In genomic region chr19:54451997-54452396, GRCh38 we compare ENCODE assay signal across 18 cellular contexts. TPM values are rescaled to one million over a fixed set of nuclear protein-coding genes. Genes with fewer than 3 reads are reported as not detected.
DNase-seq lines count a peak whose midpoint lies in the region; ATAC-seq, FAIRE-seq and TF ChIP-seq lines count a peak whose summit lies in the region.
"Had no signal": no experiment of that assay in that cellular context is flagged by ENCODE, and none has a peak within 500 bp of the region (broad histone marks: within the 10 kb centered on the region; RNA-seq: fewer than 3 reads in every experiment).

No MANE protein-coding gene starts in this region.

- H3K4me1 ChIP-seq in HepG2 (ENCODE audit: insufficient read depth, low read length): peaks cover 25% of the 10 kb centered on the region
- peaks cover 0 to 21% (median 5%) of the 10 kb centered on the region in 4 donors for H3K4me1 ChIP-seq in right lobe of liver
- H3K4me1 ChIP-seq in astrocyte (ENCODE audit: insufficient read depth, low read length): peaks cover 24% of the 10 kb centered on the region
- peaks cover 23% of the 10 kb centered on the region for H3K4me1 ChIP-seq in mucosa of descending colon (ENCODE audit: low read depth)

- ATAC-seq in HepG2 (no peak), right lobe of liver (no peak), mucosa of descending colon (no peak)
- ATAC-seq: left ventricle myocardium superior had no signal

- H3K4me3 ChIP-seq in HepG2 (replicated peaks in 1 of 3; ENCODE audit: insufficient read depth in 1 of 3, low read depth in 2 of 3, low read length in 3 of 3) (no peak overlapping the region), right lobe of liver (no peak overlapping the region), astrocyte (ENCODE audit: insufficient read depth, low read depth, low read length) (no peak overlapping the region), mucosa of descending colon (no peak overlapping the region)

- TF ChIP-seq EP300 in HepG2 (IDR thresholded peaks at IDR 0.05; ENCODE audit: low read depth in 2 of 2, low read length in 2 of 2) (no peak), HepG2 (CRISPR knock-in tag; IDR thresholded peaks at IDR 0.05; ENCODE audit: borderline replicate concordance) (no peak)

- CTCF ChIA-PET in HepG2 (lab: Yijun Ruan, JAX; ENCODE audit: low intra/inter-chr PET ratio, low total read pairs): no interaction called here

- H3K27me3 Mint-ChIP-seq in astrocyte (ENCODE audit: low read depth, unreplicated experiment): no peaks in the 10 kb centered on the region
- H3K27me3 Mint-ChIP-seq: activated naive CD8-positive, alpha-beta T cell treated with anti-CD3 and anti-CD28 coated beads, Interleukin-2, amount 10 ng/mL, durations not matched to agents 7 days and 5 days had no signal

- TF ChIP-seq POLR2A in HepG2 (IDR thresholded peaks at IDR 0.05; ENCODE audit: insufficient read depth in 1 of 2, low read depth in 2 of 2, low read length in 2 of 2) (no peak), right lobe of liver (IDR thresholded peaks at IDR 0.05) (no peak)

- H3K36me3 ChIP-seq in HepG2 (replicated peaks in 1 of 2; ENCODE audit: control insufficient read depth in 1 of 2, insufficient read depth in 2 of 2, low read length in 2 of 2) (peaks cover 35 to 60% of the 10 kb centered on the region in 2 experiments), right lobe of liver (peaks cover 24 to 58% (median 42%) of the 10 kb centered on the region in 4 donors), astrocyte (ENCODE audit: insufficient read depth, low read length) (peaks cover 25% of the 10 kb centered on the region), mucosa of descending colon (ENCODE audit: low read depth) (peaks cover 23% of the 10 kb centered on the region)

- peaks cover 2% of the 10 kb centered on the region for H3K9me3 Mint-ChIP-seq in astrocyte (ENCODE audit: unreplicated experiment)
- H3K9me3 Mint-ChIP-seq: activated naive CD8-positive, alpha-beta T cell treated with anti-CD3 and anti-CD28 coated beads, Interleukin-2, amount 10 ng/mL, durations not matched to agents 7 days and 5 days had no signal

- no peaks in the 10 kb centered on the region for H3K9me3 ChIP-seq in HepG2 (ENCODE audit: low read length)
- H3K9me3 ChIP-seq in right lobe of liver: no peaks in the 10 kb centered on the region
- no peaks in the 10 kb centered on the region for H3K9me3 ChIP-seq in astrocyte (ENCODE audit: insufficient read depth, low read depth, low read length)
- no peaks in the 10 kb centered on the region for H3K9me3 ChIP-seq in mucosa of descending colon

- in situ Hi-C loops in HepG2 (cut with HindIII; ENCODE audit: extremely low pct_ligation_motif_present, low pct_unique_long_range_greater_than_20kb): no loop called here

- DNase-seq in HepG2 (ENCODE audit: low spot score) (no peak), right lobe of liver (no peak), astrocyte (ENCODE audit: low read depth) (no peak), mucosa of descending colon (peak in 2 of 3 donors; percentile 24 to 53), C1 segment of cervical spinal cord (lab: John Stamatoyannopoulos, UW) (no peak), LoVo (ENCODE audit: low spot score) (no peak), iPS-NIHi7 (ENCODE audit: extremely low spot score) (no peak), dermis blood vessel endothelial cell (no peak)
- DNase-seq: activated CD4-positive, CD25-positive, alpha-beta regulatory T cell; activated naive CD8-positive, alpha-beta T cell treated with anti-CD3 and anti-CD28 coated beads, Interleukin-2, amount 10 ng/mL, durations not matched to agents 7 days and 5 days; caudate nucleus; GOT3; left ventricle myocardium superior; NCI-H1436 treated with DMSO at 0.1 percent for 48 hours; NCI-H226; T-helper 1 cell had no signal

- TF ChIP-seq CTCF in HepG2 (CRISPR knock-in tag; IDR thresholded peaks at IDR 0.05) (no peak), right lobe of liver (IDR thresholded peaks at IDR 0.05) (no peak), astrocyte (IDR thresholded peaks at IDR 0.05; ENCODE audit: insufficient read depth, low read depth, low read length) (no peak), mucosa of descending colon (IDR thresholded peaks at IDR 0.05) (no peak)

- H3K27ac ChIP-seq in HepG2 (ENCODE audit: extremely low read length, insufficient read depth, low read length): no peak overlapping the region
- H3K27ac ChIP-seq in right lobe of liver: no peak overlapping the region
- H3K27ac ChIP-seq in astrocyte (ENCODE audit: low read depth, low read length): peak overlapping the region; percentile 68

- no peak overlapping the region for H3K4me2 ChIP-seq in HepG2 (ENCODE audit: low read depth, low read length)
- peak overlapping the region; percentile 99 for H3K4me2 ChIP-seq in astrocyte (ENCODE audit: low read length)

- intact Hi-C loops in HepG2 (cut with micrococcal nuclease; ENCODE audit: unreplicated experiment) (no loop called here), right lobe of liver (cut with DNase I) (no loop called here), mucosa of descending colon (cut with DNase I, micrococcal nuclease) (no loop called here)

- H3K4me1 Mint-ChIP-seq in astrocyte (ENCODE audit: low read depth, unreplicated experiment): peaks cover 21% of the 10 kb centered on the region

- WGBS in HepG2 (ENCODE audit: low lambda C conversion rate): 95% methylated on average over 3 of the region's 11 CpGs
- 100% methylated on average over 2 of the region's 11 CpGs for WGBS in right lobe of liver (ENCODE audit: insufficient coverage, low coverage, low lambda C conversion rate, missing lambda C conversion rate)

- peak overlapping the region; percentile 97 for H3K4me3 Mint-ChIP-seq in astrocyte (ENCODE audit: unreplicated experiment)
- H3K4me3 Mint-ChIP-seq: activated naive CD8-positive, alpha-beta T cell treated with anti-CD3 and anti-CD28 coated beads, Interleukin-2, amount 10 ng/mL, durations not matched to agents 7 days and 5 days had no signal

- FAIRE-seq in HepG2 (lab: Jason Lieb, UNC) (no peak), astrocyte (lab: Jason Lieb, UNC) (no peak)

- H3K27ac Mint-ChIP-seq in astrocyte (ENCODE audit: unreplicated experiment): no peak overlapping the region
- H3K27ac Mint-ChIP-seq: activated naive CD8-positive, alpha-beta T cell treated with anti-CD3 and anti-CD28 coated beads, Interleukin-2, amount 10 ng/mL, durations not matched to agents 7 days and 5 days had no signal

- peaks cover 10% of the 10 kb centered on the region for H3K36me3 Mint-ChIP-seq in astrocyte (ENCODE audit: low read depth, unreplicated experiment)

- no peak overlapping the region; the same call in 1 of the 2 replicates for H3K9ac ChIP-seq in HepG2 (ENCODE audit: insufficient read depth, low read depth, low read length)
- H3K9ac ChIP-seq in astrocyte (ENCODE audit: low read length): peak overlapping the region; percentile 99

- H4K20me1 ChIP-seq in HepG2 (ENCODE audit: insufficient read depth, low read length) (peaks cover 30% of the 10 kb centered on the region; the same call in 1 of the 2 replicates), astrocyte (ENCODE audit: insufficient read depth, low read length) (peaks cover 79% of the 10 kb centered on the region)

- TF ChIP-seq RAD21 in HepG2 (CRISPR knock-in tag; IDR thresholded peaks at IDR 0.05): no peak

- H3K79me2 ChIP-seq in HepG2 (ENCODE audit: insufficient read depth, low read length) (peaks cover 49% of the 10 kb centered on the region), astrocyte (ENCODE audit: insufficient read depth, low read length) (peaks cover 99% of the 10 kb centered on the region)

- H2AFZ ChIP-seq in HepG2 (ENCODE audit: low read length) (no peak overlapping the region), astrocyte (ENCODE audit: low read depth, low read length) (no peak overlapping the region)

- no peaks in the 10 kb centered on the region; a peak in 2 of 5 replicates for H3K27me3 ChIP-seq in HepG2 (ENCODE audit: control insufficient read depth in 1 of 2, insufficient read depth in 2 of 2, low read length in 2 of 2)
- no peaks in the 10 kb centered on the region for H3K27me3 ChIP-seq in right lobe of liver
- H3K27me3 ChIP-seq in astrocyte (ENCODE audit: insufficient read depth, low read length): no peaks in the 10 kb centered on the region

- POLR2A ChIA-PET in HepG2 (lab: Yijun Ruan, JAX): interaction anchor here (2.4 kb wide), 1 partner anchor 11 kb away, joined by 12 read pairs; the partner anchor contains the start of gene LENG9

- BruUV-seq in HepG2 (replicated peaks; lab: Mats Ljungman, UMichigan): no TSS peak

RNA-seq across cellular contexts. Expression of gene LENG8, which starts 3.0 kb away (rescaled TPM):
- total RNA-seq in HepG2 (2016; rRNA removed; fragmentation: Illumina TruSeq; extraction: Trizol): 5.8 and 14.3 TPM in 2 replicates
- 1.1 and 2.1 TPM in 2 replicates for total RNA-seq in HepG2 (2016; cell fraction: cytosol; rRNA removed; fragmentation: Illumina TruSeq; extraction: Trizol; ENCODE audit: low read depth)
- total RNA-seq in HepG2 (2016; cell fraction: insoluble cytoplasmic fraction; rRNA removed; fragmentation: Illumina TruSeq; extraction: Trizol): 4.7 and 13.0 TPM in 2 replicates
- 4.0 TPM in 2 replicates for total RNA-seq in HepG2 (2016; cell fraction: membrane; rRNA removed; fragmentation: Illumina TruSeq; extraction: Trizol)
- total RNA-seq in HepG2 (2016; cell fraction: nucleus; rRNA removed; fragmentation: Illumina TruSeq; extraction: Trizol): 28.1 and 29.6 TPM in 2 replicates
- polyA plus RNA-seq in HepG2 (2011; rRNA removed): 38.3 and 41.9 TPM in 2 replicates
- polyA plus RNA-seq in HepG2 (2011; cell fraction: cytosol; rRNA removed): 3.2 and 6.8 TPM in 2 replicates
- polyA plus RNA-seq in HepG2 (2011; cell fraction: nucleus; rRNA removed): 519 and 637 TPM in 2 replicates
- polyA plus RNA-seq in HepG2 (2012): 46.6 and 63.0 TPM in 2 replicates
- polyA plus RNA-seq in HepG2 (2016; cell fraction: cytosol; fragmentation: Illumina TruSeq; extraction: Trizol; ENCODE audit: low read depth): 0.46 and 0.71 TPM in 2 replicates
- polyA plus RNA-seq in HepG2 (2016; cell fraction: insoluble cytoplasmic fraction; fragmentation: Illumina TruSeq; extraction: Trizol; ENCODE audit: low read depth): 5.1 and 9.7 TPM in 2 replicates
- polyA plus RNA-seq in HepG2 (2016; cell fraction: membrane; fragmentation: Illumina TruSeq; extraction: Trizol; ENCODE audit: low read depth): 1.5 and 2.8 TPM in 2 replicates
- 151 and 199 TPM in 2 replicates for polyA plus RNA-seq in HepG2 (2016; cell fraction: nucleus; fragmentation: Illumina TruSeq; extraction: Trizol; ENCODE audit: insufficient read depth, low read depth)
- 27.1 and 40.7 TPM in 2 replicates for polyA minus RNA-seq in HepG2 (2011; rRNA and poly(A)+ RNA removed; ENCODE audit: low replicate concordance)
- 10.7 and 13.3 TPM in 2 replicates for polyA minus RNA-seq in HepG2 (2011; cell fraction: cytosol; rRNA and poly(A)+ RNA removed)
- 60.4 and 69.7 TPM in 2 replicates for polyA minus RNA-seq in HepG2 (2011; cell fraction: nucleus; rRNA and poly(A)+ RNA removed)
- total RNA-seq in right lobe of liver: 10 to 100 TPM; 29.8 to 66.3 (median 41.1) TPM
- 193 and 201 TPM in 2 replicates for total RNA-seq in astrocyte
- 100 to 1,000 TPM; 157 to 214 (median 199) TPM for total RNA-seq in mucosa of descending colon
- total RNA-seq in dermis blood vessel endothelial cell: 40.7 and 41.0 TPM in 2 replicates

RNA-seq across cellular contexts. Expression of gene LENG9, which starts 11.6 kb away (rescaled TPM):
- total RNA-seq in HepG2 (2016; rRNA removed; fragmentation: Illumina TruSeq; extraction: Trizol) (1.5 and 2.9 TPM in 2 replicates), right lobe of liver (1 to 10 TPM; 1.5 to 5.7 (median 3.3) TPM), astrocyte (3.7 and 3.8 TPM in 2 replicates), mucosa of descending colon (10 to 100 TPM in 2 of 3 donors, 1 to 10 TPM in 1; 9.2 to 21.6 (median 20.9) TPM), dermis blood vessel endothelial cell (6.0 and 7.5 TPM in 2 replicates)
- total RNA-seq in HepG2 (2016; cell fraction: cytosol; rRNA removed; fragmentation: Illumina TruSeq; extraction: Trizol; ENCODE audit: low read depth): 0.88 and 1.1 TPM in 2 replicates
- 1.8 and 2.6 TPM in 2 replicates for total RNA-seq in HepG2 (2016; cell fraction: insoluble cytoplasmic fraction; rRNA removed; fragmentation: Illumina TruSeq; extraction: Trizol)
- 1.8 and 2.1 TPM in 2 replicates for total RNA-seq in HepG2 (2016; cell fraction: membrane; rRNA removed; fragmentation: Illumina TruSeq; extraction: Trizol)
- total RNA-seq in HepG2 (2016; cell fraction: nucleus; rRNA removed; fragmentation: Illumina TruSeq; extraction: Trizol): 1.9 and 2.7 TPM in 2 replicates
- polyA plus RNA-seq in HepG2 (2011; rRNA removed): 0.75 and 1.2 TPM in 2 replicates
- polyA plus RNA-seq in HepG2 (2011; cell fraction: cytosol; rRNA removed): 0.86 and 1.8 TPM in 2 replicates
- polyA plus RNA-seq in HepG2 (2011; cell fraction: nucleus; rRNA removed): 1.7 TPM in 2 replicates
- 1.5 and 1.8 TPM in 2 replicates for polyA plus RNA-seq in HepG2 (2012)
- 0.32 and 0.38 TPM in 2 replicates for polyA plus RNA-seq in HepG2 (2016; cell fraction: cytosol; fragmentation: Illumina TruSeq; extraction: Trizol; ENCODE audit: low read depth)
- polyA plus RNA-seq in HepG2 (2016; cell fraction: insoluble cytoplasmic fraction; fragmentation: Illumina TruSeq; extraction: Trizol; ENCODE audit: low read depth): 1.4 and 1.5 TPM in 2 replicates
- polyA plus RNA-seq in HepG2 (2016; cell fraction: membrane; fragmentation: Illumina TruSeq; extraction: Trizol; ENCODE audit: low read depth): 0.65 and 1.0 TPM in 2 replicates
- 0.95 and 1.2 TPM in 2 replicates for polyA plus RNA-seq in HepG2 (2016; cell fraction: nucleus; fragmentation: Illumina TruSeq; extraction: Trizol; ENCODE audit: insufficient read depth, low read depth)
- polyA minus RNA-seq in HepG2 (2011; rRNA and poly(A)+ RNA removed; ENCODE audit: low replicate concordance): 5.7 and 6.2 TPM in 2 replicates
- polyA minus RNA-seq in HepG2 (2011; cell fraction: cytosol; rRNA and poly(A)+ RNA removed): 3.4 and 3.7 TPM in 2 replicates
- polyA minus RNA-seq in HepG2 (2011; cell fraction: nucleus; rRNA and poly(A)+ RNA removed): 2.7 and 3.9 TPM in 2 replicates

RNA-seq across cellular contexts. Expression of gene CDC42EP5, which starts 21.1 kb away (rescaled TPM):
- 0.83 and 1.6 TPM in 2 replicates for total RNA-seq in HepG2 (2016; rRNA removed; fragmentation: Illumina TruSeq; extraction: Trizol)
- 1.4 and 3.2 TPM in 2 replicates for total RNA-seq in HepG2 (2016; cell fraction: cytosol; rRNA removed; fragmentation: Illumina TruSeq; extraction: Trizol; ENCODE audit: low read depth)
- total RNA-seq in HepG2 (2016; cell fraction: insoluble cytoplasmic fraction; rRNA removed; fragmentation: Illumina TruSeq; extraction: Trizol): 1.00 and 1.6 TPM in 2 replicates
- total RNA-seq in HepG2 (2016; cell fraction: membrane; rRNA removed; fragmentation: Illumina TruSeq; extraction: Trizol): 1.4 and 1.9 TPM in 2 replicates
- not detected in 2 replicates for total RNA-seq in HepG2 (2016; cell fraction: nucleus; rRNA removed; fragmentation: Illumina TruSeq; extraction: Trizol)
- 0.34 and 0.41 TPM in 2 replicates for polyA plus RNA-seq in HepG2 (2011; rRNA removed)
- 0.37 and 0.90 TPM in 2 replicates for polyA plus RNA-seq in HepG2 (2011; cell fraction: cytosol; rRNA removed)
- polyA plus RNA-seq in HepG2 (2011; cell fraction: nucleus; rRNA removed): 0.35 and 0.56 TPM in 2 replicates
- 0.92 and 0.97 TPM in 2 replicates for polyA plus RNA-seq in HepG2 (2012)
- polyA plus RNA-seq in HepG2 (2016; cell fraction: cytosol; fragmentation: Illumina TruSeq; extraction: Trizol; ENCODE audit: low read depth): 2.2 and 4.1 TPM in 2 replicates
- 2.3 and 3.1 TPM in 2 replicates for polyA plus RNA-seq in HepG2 (2016; cell fraction: insoluble cytoplasmic fraction; fragmentation: Illumina TruSeq; extraction: Trizol; ENCODE audit: low read depth)
- polyA plus RNA-seq in HepG2 (2016; cell fraction: membrane; fragmentation: Illumina TruSeq; extraction: Trizol; ENCODE audit: low read depth): 4.7 and 5.9 TPM in 2 replicates
- polyA plus RNA-seq in HepG2 (2016; cell fraction: nucleus; fragmentation: Illumina TruSeq; extraction: Trizol; ENCODE audit: insufficient read depth, low read depth): 1.2 and 2.4 TPM in 2 replicates
- polyA minus RNA-seq in HepG2 (2011; rRNA and poly(A)+ RNA removed; ENCODE audit: low replicate concordance): 0.54 TPM in 1 of 2 replicates, not detected in the other
- polyA minus RNA-seq in HepG2 (2011; cell fraction: cytosol; rRNA and poly(A)+ RNA removed): 0.79 TPM in 1 of 2 replicates, not detected in the other
- polyA minus RNA-seq in HepG2 (2011; cell fraction: nucleus; rRNA and poly(A)+ RNA removed): not detected in 2 replicates
- 1 to 10 TPM; 1.3 to 3.7 (median 2.0) TPM for total RNA-seq in right lobe of liver
- 57.9 and 64.2 TPM in 2 replicates for total RNA-seq in astrocyte
- total RNA-seq in mucosa of descending colon: 100 to 1,000 TPM; 130 to 446 (median 319) TPM
- total RNA-seq in dermis blood vessel endothelial cell: 86.9 and 136 TPM in 2 replicates
- total RNA-seq: activated naive CD8-positive, alpha-beta T cell treated with anti-CD3 and anti-CD28 coated beads, Interleukin-2, amount 10 ng/mL, durations not matched to agents 7 days and 5 days had no signal

RNA-seq across cellular contexts. Expression of gene TTYH1, which starts 36.7 kb away (rescaled TPM):
- total RNA-seq in HepG2 (2016; rRNA removed; fragmentation: Illumina TruSeq; extraction: Trizol): 10.6 and 19.9 TPM in 2 replicates
- total RNA-seq in HepG2 (2016; cell fraction: cytosol; rRNA removed; fragmentation: Illumina TruSeq; extraction: Trizol; ENCODE audit: low read depth): 24.8 and 26.4 TPM in 2 replicates
- 9.4 and 21.3 TPM in 2 replicates for total RNA-seq in HepG2 (2016; cell fraction: insoluble cytoplasmic fraction; rRNA removed; fragmentation: Illumina TruSeq; extraction: Trizol)
- 27.7 and 30.4 TPM in 2 replicates for total RNA-seq in HepG2 (2016; cell fraction: membrane; rRNA removed; fragmentation: Illumina TruSeq; extraction: Trizol)
- 16.5 and 20.3 TPM in 2 replicates for total RNA-seq in HepG2 (2016; cell fraction: nucleus; rRNA removed; fragmentation: Illumina TruSeq; extraction: Trizol)
- polyA plus RNA-seq in HepG2 (2011; rRNA removed): 6.9 and 8.9 TPM in 2 replicates
- polyA plus RNA-seq in HepG2 (2011; cell fraction: cytosol; rRNA removed): 7.0 and 10.7 TPM in 2 replicates
- polyA plus RNA-seq in HepG2 (2011; cell fraction: nucleus; rRNA removed): 13.2 and 17.7 TPM in 2 replicates
- 4.1 and 6.2 TPM in 2 replicates for polyA plus RNA-seq in HepG2 (2012)
- 27.2 and 29.7 TPM in 2 replicates for polyA plus RNA-seq in HepG2 (2016; cell fraction: cytosol; fragmentation: Illumina TruSeq; extraction: Trizol; ENCODE audit: low read depth)
- polyA plus RNA-seq in HepG2 (2016; cell fraction: insoluble cytoplasmic fraction; fragmentation: Illumina TruSeq; extraction: Trizol; ENCODE audit: low read depth): 11.5 and 12.2 TPM in 2 replicates
- polyA plus RNA-seq in HepG2 (2016; cell fraction: membrane; fragmentation: Illumina TruSeq; extraction: Trizol; ENCODE audit: low read depth): 29.0 and 29.3 TPM in 2 replicates
- 34.6 and 38.5 TPM in 2 replicates for polyA plus RNA-seq in HepG2 (2016; cell fraction: nucleus; fragmentation: Illumina TruSeq; extraction: Trizol; ENCODE audit: insufficient read depth, low read depth)
- 15.4 TPM in 1 of 2 replicates, not detected in the other for polyA minus RNA-seq in HepG2 (2011; rRNA and poly(A)+ RNA removed; ENCODE audit: low replicate concordance)
- polyA minus RNA-seq in HepG2 (2011; cell fraction: cytosol; rRNA and poly(A)+ RNA removed): 6.2 and 9.2 TPM in 2 replicates
- polyA minus RNA-seq in HepG2 (2011; cell fraction: nucleus; rRNA and poly(A)+ RNA removed): 2.6 and 3.9 TPM in 2 replicates
- total RNA-seq in right lobe of liver: under 1 TPM in 5 of 6 experiments, not detected in 1; 0.30 to 0.93 (median 0.35) TPM
- 8.4 and 12.6 TPM in 2 replicates for total RNA-seq in astrocyte
- total RNA-seq in mucosa of descending colon: 1 to 10 TPM in 2 of 3 donors, under 1 TPM in 1; 0.55 to 8.7 (median 1.3) TPM
- total RNA-seq in dermis blood vessel endothelial cell: not detected in 2 replicates
- total RNA-seq: fibroblast of villous mesenchyme had no signal

RNA-seq across cellular contexts. Expression of gene LAIR2, which starts 50.6 kb away (rescaled TPM):
- total RNA-seq in HepG2 (2016; rRNA removed; fragmentation: Illumina TruSeq; extraction: Trizol) (0.76 and 1.3 TPM in 2 replicates), right lobe of liver (under 1 TPM in 1 of 6 experiments, not detected in 5; 0.38 TPM), astrocyte (not detected in 2 replicates), mucosa of descending colon (not detected), dermis blood vessel endothelial cell (not detected in 2 replicates)
- total RNA-seq in HepG2 (2016; cell fraction: cytosol; rRNA removed; fragmentation: Illumina TruSeq; extraction: Trizol; ENCODE audit: low read depth): 0.81 and 1.1 TPM in 2 replicates
- 0.92 and 0.93 TPM in 2 replicates for total RNA-seq in HepG2 (2016; cell fraction: insoluble cytoplasmic fraction; rRNA removed; fragmentation: Illumina TruSeq; extraction: Trizol)
- 0.34 and 0.46 TPM in 2 replicates for total RNA-seq in HepG2 (2016; cell fraction: membrane; rRNA removed; fragmentation: Illumina TruSeq; extraction: Trizol)
- not detected in 2 replicates for total RNA-seq in HepG2 (2016; cell fraction: nucleus; rRNA removed; fragmentation: Illumina TruSeq; extraction: Trizol)
- 1.9 and 3.6 TPM in 2 replicates for polyA plus RNA-seq in HepG2 (2011; rRNA removed)
- 1.6 and 2.5 TPM in 2 replicates for polyA plus RNA-seq in HepG2 (2011; cell fraction: cytosol; rRNA removed)
- 1.1 TPM in 1 of 2 replicates, not detected in the other for polyA plus RNA-seq in HepG2 (2011; cell fraction: nucleus; rRNA removed)
- 0.46 and 0.76 TPM in 2 replicates for polyA plus RNA-seq in HepG2 (2012)
- polyA plus RNA-seq in HepG2 (2016; cell fraction: cytosol; fragmentation: Illumina TruSeq; extraction: Trizol; ENCODE audit: low read depth): 1.2 and 1.3 TPM in 2 replicates
- 0.67 TPM in 1 of 2 replicates, not detected in the other for polyA plus RNA-seq in HepG2 (2016; cell fraction: insoluble cytoplasmic fraction; fragmentation: Illumina TruSeq; extraction: Trizol; ENCODE audit: low read depth)
- polyA plus RNA-seq in HepG2 (2016; cell fraction: membrane; fragmentation: Illumina TruSeq; extraction: Trizol; ENCODE audit: low read depth): 0.65 TPM in 1 of 2 replicates, not detected in the other
- polyA plus RNA-seq in HepG2 (2016; cell fraction: nucleus; fragmentation: Illumina TruSeq; extraction: Trizol; ENCODE audit: insufficient read depth, low read depth): 1.3 and 2.0 TPM in 2 replicates
- polyA minus RNA-seq in HepG2 (2011; rRNA and poly(A)+ RNA removed; ENCODE audit: low replicate concordance): not detected in 2 replicates
- polyA minus RNA-seq in HepG2 (2011; cell fraction: cytosol; rRNA and poly(A)+ RNA removed): not detected in 2 replicates
- not detected in 2 replicates for polyA minus RNA-seq in HepG2 (2011; cell fraction: nucleus; rRNA and poly(A)+ RNA removed)
- total RNA-seq: fibroblast of villous mesenchyme, left ventricle myocardium superior, subcutaneous adipose tissue had no signal

Comparison
In these comparisons a context has a peak if more than half of its experiments do, and no peak if none do; other contexts are left out.
1. DNase-seq: peak in mucosa of descending colon (2 of 3); none in HepG2 (single experiment), right lobe of liver (0 of 3), astrocyte (single experiment), C1 segment of cervical spinal cord (0 of 14), LoVo (single experiment), iPS-NIHi7 (single experiment) and dermis blood vessel endothelial cell (single experiment).
2. RNA of gene CDC42EP5, which starts 21.1 kb away (total RNA-seq): 130 to 446 TPM in mucosa of descending colon, 86.9 to 136 TPM in dermis blood vessel endothelial cell and 57.9 to 64.2 TPM in astrocyte; 1.3 to 3.7 TPM in right lobe of liver and 0.83 to 3.2 TPM in HepG2; every median in the first group is over 10 times any median in the second.